ENCODE assay signal across 7 cellular contexts in the genomic region with DNA sequence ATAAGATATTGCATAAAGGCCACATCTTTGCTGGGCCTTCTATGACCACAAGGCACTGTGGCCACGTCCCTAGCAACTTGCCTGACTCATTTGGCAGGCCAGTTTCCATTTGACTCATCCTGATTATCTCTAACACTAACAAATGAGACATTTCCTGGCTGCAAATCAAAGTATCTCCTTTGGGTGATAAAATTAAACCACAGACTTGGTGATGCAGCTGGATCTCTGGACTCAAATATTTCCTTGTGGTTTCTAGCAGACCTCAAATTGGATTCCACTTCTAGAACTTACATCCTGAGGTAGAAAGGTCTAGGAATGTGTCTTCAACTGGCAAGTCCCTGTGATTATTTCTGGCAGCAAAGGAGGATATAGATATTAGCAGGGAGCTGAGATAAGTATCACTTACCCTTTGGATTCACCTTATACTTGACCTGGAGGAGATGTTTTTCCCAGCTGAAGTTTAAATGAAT.
A peak's percentile ranks its signal among the peaks of the same experiment; 100 is the strongest.
DNase-seq lines count a peak whose midpoint lies in the region; ATAC-seq, FAIRE-seq and TF ChIP-seq lines count a peak whose summit lies in the region.

No MANE protein-coding gene starts in this region.

- intact Hi-C loops in tibial artery (cut with DNase I; ENCODE audit: low total_unique reads), result no loop called here
- intact Hi-C loops in HepG2 (cut with micrococcal nuclease; ENCODE audit: unreplicated experiment), result no loop called here

- in situ Hi-C loops in HepG2 (cut with HindIII; ENCODE audit: extremely low pct_ligation_motif_present, low pct_unique_long_range_greater_than_20kb), result no loop called here

- H3K9ac ChIP-seq in HepG2 (ENCODE audit: insufficient read depth, low read depth, low read length), result no peak overlapping the region

- DNase-seq in HPDE6-E6E7 (ENCODE audit: extremely low spot score), result peak; percentile 64
- DNase-seq in bronchial epithelial cell (ENCODE audit: low read depth), result peak; percentile 98
- DNase-seq in tibial artery, result peak; percentile 61 to 68
- DNase-seq in small intestine, result no peak
- DNase-seq in HepG2 (ENCODE audit: low spot score), result no peak
- no peak for DNase-seq in activated T-cell treated with anti-CD3 and anti-CD28 coated beads, Interleukin-2, amount 50 U/mL, for 48 hours

- TF ChIP-seq EP300 in HepG2 (IDR thresholded peaks at IDR 0.05; ENCODE audit: low read depth in 2 of 2, low read length in 2 of 2) (no peak), HepG2 (CRISPR knock-in tag; IDR thresholded peaks at IDR 0.05; ENCODE audit: borderline replicate concordance) (no peak)

- POLR2A ChIA-PET in HepG2 (lab: Yijun Ruan, JAX), result no interaction called here

- CTCF ChIA-PET in HepG2 (lab: Yijun Ruan, JAX; ENCODE audit: low intra/inter-chr PET ratio, low total read pairs), result no interaction called here

- no peak overlapping the region for H2AFZ ChIP-seq in HepG2 (ENCODE audit: low read length)

- FAIRE-seq in bronchial epithelial cell (lab: Jason Lieb, UNC) (no peak), small intestine (lab: Jason Lieb, UNC) (no peak), HepG2 (lab: Jason Lieb, UNC) (no peak)

- TF ChIP-seq CTCF in bronchial epithelial cell (IDR thresholded peaks at IDR 0.05; ENCODE audit: insufficient read depth, low read length, severe bottlenecking) (no peak), tibial artery (IDR thresholded peaks at IDR 0.05) (no peak), HepG2 (CRISPR knock-in tag; IDR thresholded peaks at IDR 0.05) (no peak)

- BruUV-seq in HepG2 (replicated peaks; lab: Mats Ljungman, UMichigan), result no TSS peak

- no peaks in the 10 kb centered on the region for H3K79me2 ChIP-seq in HepG2 (ENCODE audit: insufficient read depth, low read length)

- peak; percentile 54 for ATAC-seq in GM21447 (IDR thresholded peaks at IDR 0.05; ENCODE audit: unreplicated experiment)
- no peak for ATAC-seq in HepG2

- H3K9me3 ChIP-seq in tibial artery, result no peaks in the 10 kb centered on the region
- H3K9me3 ChIP-seq in small intestine (ENCODE audit: control insufficient read depth, low read depth), result no peaks in the 10 kb centered on the region
- H3K9me3 ChIP-seq in HepG2 (ENCODE audit: low read length), result no peaks in the 10 kb centered on the region

- H3K4me1 ChIP-seq in tibial artery (no peaks in the 10 kb centered on the region), small intestine (ENCODE audit: control insufficient read depth in 2 of 2, insufficient read depth in 1 of 2, low read depth in 1 of 2, low read length in 1 of 2) (no peaks in the 10 kb centered on the region), HepG2 (ENCODE audit: insufficient read depth, low read length) (no peaks in the 10 kb centered on the region)

- H3K4me3 ChIP-seq in bronchial epithelial cell (ENCODE audit: low read depth, low read length) (no peak overlapping the region), tibial artery (no peak overlapping the region), small intestine (ENCODE audit: low read depth in 1 of 2, low read length in 2 of 2) (no peak overlapping the region), HepG2 (replicated peaks in 1 of 3; ENCODE audit: insufficient read depth in 1 of 3, low read depth in 2 of 3, low read length in 3 of 3) (no peak overlapping the region)

- H3K27ac ChIP-seq in tibial artery (no peak overlapping the region), small intestine (ENCODE audit: low read depth in 1 of 2, low read length in 1 of 2) (no peak overlapping the region), HepG2 (ENCODE audit: extremely low read length, insufficient read depth, low read length) (no peak overlapping the region)

- no peak for TF ChIP-seq RAD21 in HepG2 (CRISPR knock-in tag; IDR thresholded peaks at IDR 0.05)

- WGBS in small intestine, 3 donors, result 0 to 12% (median 4%) methylated on average over 1 of the region's 1 CpG
- 0% methylated on average over 1 of the region's 1 CpG for WGBS in HepG2 (ENCODE audit: low lambda C conversion rate)

- H3K36me3 ChIP-seq in bronchial epithelial cell (ENCODE audit: control insufficient read depth, insufficient read depth, low read length) (no peaks in the 10 kb centered on the region), tibial artery (no peaks in the 10 kb centered on the region), small intestine (ENCODE audit: control insufficient read depth in 2 of 2, insufficient read depth in 2 of 2, low read length in 2 of 2) (no peaks in the 10 kb centered on the region), HepG2 (replicated peaks in 1 of 2; ENCODE audit: control insufficient read depth in 1 of 2, insufficient read depth in 2 of 2, low read length in 2 of 2) (no peaks in the 10 kb centered on the region)

- TF ChIP-seq POLR2A in HepG2 (IDR thresholded peaks at IDR 0.05; ENCODE audit: insufficient read depth in 1 of 2, low read depth in 2 of 2, low read length in 2 of 2), result no peak

- no peaks in the 10 kb centered on the region for H4K20me1 ChIP-seq in HepG2 (ENCODE audit: insufficient read depth, low read length)

- no peak overlapping the region for H3K4me2 ChIP-seq in HepG2 (ENCODE audit: low read depth, low read length)

- H3K27me3 ChIP-seq in bronchial epithelial cell (ENCODE audit: control insufficient read depth, insufficient read depth, low read length) (no peaks in the 10 kb centered on the region), tibial artery (no peaks in the 10 kb centered on the region), small intestine (ENCODE audit: control insufficient read depth in 2 of 2, insufficient read depth in 2 of 2, low read length in 2 of 2) (no peaks in the 10 kb centered on the region), HepG2 (ENCODE audit: control insufficient read depth in 1 of 2, insufficient read depth in 2 of 2, low read length in 2 of 2) (no peaks in the 10 kb centered on the region)

TF ChIP-seq in HepG2, 621 proteins besides CTCF, POLR2A, EP300 and RAD21:
- TF ChIP-seq CREB3 (CRISPR knock-in tag; IDR thresholded peaks at IDR 0.05) (no peak), GABPB1 (CRISPR knock-in tag; IDR thresholded peaks at IDR 0.05) (no peak), GLI4 (CRISPR knock-in tag; IDR thresholded peaks at IDR 0.05; ENCODE audit: borderline replicate concordance) (no peak), SOX5 (CRISPR knock-in tag; IDR thresholded peaks at IDR 0.05; ENCODE audit: borderline replicate concordance) (no peak), NR2F2 (IDR thresholded peaks at IDR 0.05; ENCODE audit: borderline replicate concordance, low read depth) (no peak), MATR3 (CRISPR knock-in tag; IDR thresholded peaks at IDR 0.05) (no peak), AKAP8 (CRISPR knock-in tag; IDR thresholded peaks at IDR 0.05) (no peak), ZNF512 (CRISPR knock-in tag; IDR thresholded peaks at IDR 0.05) (no peak)
- TF ChIP-seq, protein P1, sequence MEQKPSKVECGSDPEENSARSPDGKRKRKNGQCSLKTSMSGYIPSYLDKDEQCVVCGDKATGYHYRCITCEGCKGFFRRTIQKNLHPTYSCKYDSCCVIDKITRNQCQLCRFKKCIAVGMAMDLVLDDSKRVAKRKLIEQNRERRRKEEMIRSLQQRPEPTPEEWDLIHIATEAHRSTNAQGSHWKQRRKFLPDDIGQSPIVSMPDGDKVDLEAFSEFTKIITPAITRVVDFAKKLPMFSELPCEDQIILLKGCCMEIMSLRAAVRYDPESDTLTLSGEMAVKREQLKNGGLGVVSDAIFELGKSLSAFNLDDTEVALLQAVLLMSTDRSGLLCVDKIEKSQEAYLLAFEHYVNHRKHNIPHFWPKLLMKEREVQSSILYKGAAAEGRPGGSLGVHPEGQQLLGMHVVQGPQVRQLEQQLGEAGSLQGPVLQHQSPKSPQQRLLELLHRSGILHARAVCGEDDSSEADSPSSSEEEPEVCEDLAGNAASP (CRISPR knock-in tag; IDR thresholded peaks at IDR 0.05; ENCODE audit: borderline replicate concordance), result no peak

Comparison
In these comparisons a context has a peak if more than half of its experiments do, and no peak if none do; other contexts are left out.
1. DNase-seq: peak in HPDE6-E6E7 (single experiment), bronchial epithelial cell (single experiment) and tibial artery (2 of 2); none in small intestine (single experiment), HepG2 (single experiment) and activated T-cell treated with anti-CD3 and anti-CD28 coated beads, Interleukin-2, amount 50 U/mL, for 48 hours (0 of 2).